Comparison of ENCODE assay signal across 8 cellular contexts in the genomic region with DNA sequence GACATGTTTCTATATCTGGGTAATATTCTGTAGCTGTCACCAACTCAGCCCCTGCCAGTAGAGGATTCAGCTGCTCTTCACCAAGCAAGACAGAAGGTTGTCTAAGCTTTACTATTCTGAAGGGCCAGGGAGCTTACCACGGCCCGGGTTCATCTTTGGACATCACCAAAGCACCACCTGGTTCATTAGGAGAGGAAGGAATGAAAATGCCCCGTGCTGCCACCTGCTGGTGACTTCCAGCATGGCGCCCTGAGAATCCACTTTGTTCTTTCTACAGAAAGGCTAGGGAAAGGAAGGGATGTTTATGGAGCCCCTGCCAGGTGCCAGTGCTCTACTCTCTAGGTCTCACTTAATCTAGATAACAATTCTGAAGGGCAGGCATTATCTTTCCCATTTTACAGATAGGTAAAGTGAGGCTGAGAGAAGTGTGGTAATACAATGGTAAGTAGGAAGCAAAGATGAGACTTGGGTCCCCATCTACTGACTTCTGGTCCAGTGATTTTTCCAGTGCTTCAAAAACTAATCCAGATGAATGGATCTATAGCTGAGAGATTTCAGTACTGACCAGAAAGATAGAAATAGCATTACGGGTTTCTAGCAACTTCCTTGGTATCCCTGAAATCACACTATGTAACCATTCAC.
DNase-seq lines count a peak whose midpoint lies in the region; ATAC-seq and TF ChIP-seq lines count a peak whose summit lies in the region.

No MANE protein-coding gene starts in this region.

- in situ Hi-C loops in astrocyte of the cerebellum (cut with HindIII; ENCODE audit: low sequenced_read_pairs): loop anchor here (5.0 kb wide), 1 partner anchor 95 kb away; no protein-coding TSS in a partner anchor

- no peak for TF ChIP-seq POLR2A in GM18505 (IDR thresholded peaks at IDR 0.05; ENCODE audit: borderline replicate concordance, extremely low read depth, insufficient read depth, insufficient read length)

- ATAC-seq in GM21526 (IDR thresholded peaks at IDR 0.05; ENCODE audit: low FRiP score, unreplicated experiment) (peak; percentile 77), GM18505 (IDR thresholded peaks at IDR 0.05; ENCODE audit: unreplicated experiment) (no peak)

- H4K20me1 ChIP-seq in DOHH2 (ENCODE audit: control insufficient read depth, insufficient read depth, low read depth, low read length): no peaks in the 10 kb centered on the region

- no peak overlapping the region for H3K4me3 ChIP-seq in DOHH2 (ENCODE audit: low read length)
- no peak overlapping the region for H3K4me3 ChIP-seq in astrocyte of the cerebellum (ENCODE audit: low read depth, low read length)

- H3K79me2 ChIP-seq in DOHH2 (ENCODE audit: control insufficient read depth, low read length): no peaks in the 10 kb centered on the region

- no peak overlapping the region for H3K27ac ChIP-seq in DOHH2 (ENCODE audit: low read depth, low read length)

- H3K9me2 ChIP-seq in DOHH2 (replicated peaks; ENCODE audit: control insufficient read depth, low read length): no peaks in the 10 kb centered on the region

- no peak overlapping the region for H3K4me2 ChIP-seq in DOHH2 (ENCODE audit: low read length)

- no peaks in the 10 kb centered on the region for H3K36me3 ChIP-seq in DOHH2 (ENCODE audit: control insufficient read depth, low read length)

- no peaks in the 10 kb centered on the region for H3K27me3 ChIP-seq in DOHH2 (ENCODE audit: control insufficient read depth, low read length)

- TF ChIP-seq CTCF in DOHH2 (IDR thresholded peaks at IDR 0.05; ENCODE audit: low read depth, low read length, poor library complexity, severe bottlenecking): peak; percentile 90
- TF ChIP-seq CTCF in astrocyte of the cerebellum (IDR thresholded peaks at IDR 0.05; ENCODE audit: low read depth, low read length, missing control alignments): peak; percentile 96

- no peaks in the 10 kb centered on the region for H3K9me3 ChIP-seq in DOHH2 (ENCODE audit: control insufficient read depth, insufficient read depth, low read length)

- DNase-seq in LHCN-M2 (ENCODE audit: low read depth): peak; percentile 32
- DNase-seq in SW480 (ENCODE audit: low spot score): peak; percentile 33
- no peak for DNase-seq in astrocyte of the cerebellum (ENCODE audit: low read depth)
- peak; percentile 87 for DNase-seq in inferior parietal cortex (ENCODE audit: extremely low spot score)
- peak in 3 of 4 experiments; percentile 19 to 36 (median 31) for DNase-seq in stimulated activated CD4-positive, alpha-beta T cell treated with anti-CD3 and anti-CD28 coated beads, Interleukin-1b, Interleukin-23, amount 100 ng/mL, for 24 hours (ENCODE audit: low read depth in 4 of 4, low spot score in 1 of 4)

- H3K4me1 ChIP-seq in DOHH2 (ENCODE audit: control insufficient read depth, low read length): no peaks in the 10 kb centered on the region

- no peaks in the 10 kb centered on the region for H3F3A ChIP-seq in DOHH2 (ENCODE audit: control insufficient read depth, insufficient read depth)
